ENCODE assay signal across 36 cellular contexts in the genomic region with DNA sequence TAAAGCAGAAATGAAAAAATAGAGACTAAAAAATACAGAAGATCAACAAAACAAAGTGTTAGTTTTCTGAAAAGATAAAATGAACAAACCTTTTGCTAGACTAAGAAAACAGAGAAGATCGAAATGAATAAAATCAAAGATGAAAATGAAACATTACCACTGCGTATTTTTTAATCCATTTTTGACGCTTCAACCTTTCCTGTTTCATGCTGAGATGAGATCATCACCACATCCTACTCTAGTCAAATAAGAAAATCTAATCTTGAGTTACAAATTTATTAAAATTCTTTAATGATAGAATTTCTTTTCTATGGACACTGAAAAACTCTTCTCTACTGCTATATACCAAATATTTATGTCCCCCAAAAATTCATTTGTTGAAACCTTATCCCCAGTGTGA.
"Had no signal": no experiment of that assay in that cellular context is flagged by ENCODE, and none has a peak within 500 bp of the region (broad histone marks: within the 10 kb centered on the region; RNA-seq: fewer than 3 reads in every experiment).

No MANE protein-coding gene starts in this region.

- H3K4me1 ChIP-seq: adrenal gland, body of pancreas, breast epithelium had no signal

- H3K9me3 ChIP-seq: adrenal gland, body of pancreas, breast epithelium had no signal

- H3K27ac Mint-ChIP-seq: activated B cell treated with CpG ODN at 0.5 μM for 24 hours; activated CD4-positive, alpha-beta memory T cell treated with anti-CD3 and anti-CD28 coated beads for 36 hours; activated CD4-positive, alpha-beta T cell treated with anti-CD3 and anti-CD28 coated beads, Interleukin-2, amount 10 ng/mL, durations not matched to agents 24 days and 14 days; activated naive CD4-positive, alpha-beta T cell treated with anti-CD3 and anti-CD28 coated beads for 36 hours; activated naive CD4-positive, alpha-beta T cell treated with anti-CD3 and anti-CD28 coated beads, Interleukin-2, amount 50 U/mL, for 72 hours; activated naive CD8-positive, alpha-beta T cell treated with anti-CD3 and anti-CD28 coated beads for 36 hours; activated T-cell treated with anti-CD3 and anti-CD28 coated beads, Interleukin-2, amount 50 U/mL, for 72 hours; activated T-helper 1 cell treated with anti-CD3 and anti-CD28 coated beads, Interleukin-12 subunit alpha, Interleukin-12 subunit beta, Interleukin-2, Interleukin-4 antibody, amounts not matched to agents 30 ng/mL and 10 ng/mL and 1 ng/mL, durations not matched to agents 14 hours and 24 hours and 36 hours; activated T-helper 17 cell treated with anti-CD3 and anti-CD28 coated beads, Interleukin-2, amount 50 U/mL, for 72 hours; T-helper 1 cell treated with Interleukin-12 subunit alpha and Interleukin-12 subunit beta and Interleukin-4 antibody, amounts not matched to agents 30 μg/mL and 1 μg/mL, for 36 hours; T-helper 2 cell treated with Interferon-gamma antibody and Interleukin-4, amounts not matched to agents 5 μg/mL and 100 μg/mL, for 36 hours had no signal

- H3K4me3 ChIP-seq: adrenal gland, body of pancreas, breast epithelium had no signal

- H3K4me3 Mint-ChIP-seq: activated B cell treated with CpG ODN at 0.5 μM for 24 hours; activated CD4-positive, alpha-beta memory T cell treated with anti-CD3 and anti-CD28 coated beads for 36 hours; activated CD4-positive, alpha-beta T cell treated with anti-CD3 and anti-CD28 coated beads, Interleukin-2, amount 10 ng/mL, durations not matched to agents 24 days and 14 days; activated CD8-positive, alpha-beta T cell treated with anti-CD3 and anti-CD28 coated beads for 36 hours; activated naive CD4-positive, alpha-beta T cell treated with anti-CD3 and anti-CD28 coated beads for 36 hours; activated naive CD8-positive, alpha-beta T cell treated with anti-CD3 and anti-CD28 coated beads for 36 hours; activated T-cell treated with anti-CD3 and anti-CD28 coated beads, Interleukin-2, amount 50 U/mL, for 4 hours; activated T-helper 1 cell treated with anti-CD3 and anti-CD28 coated beads, Interleukin-12 subunit alpha, Interleukin-12 subunit beta, Interleukin-2, Interleukin-4 antibody, amounts not matched to agents 30 ng/mL and 10 ng/mL and 1 ng/mL, durations not matched to agents 14 hours and 24 hours and 36 hours; activated T-helper 17 cell treated with anti-CD3 and anti-CD28 coated beads, Interleukin-2, amount 50 U/mL, for 72 hours; T-helper 1 cell treated with Interleukin-12 subunit alpha and Interleukin-12 subunit beta and Interleukin-4 antibody, amounts not matched to agents 30 μg/mL and 1 μg/mL, for 36 hours; T-helper 2 cell treated with Interferon-gamma antibody and Interleukin-4, amounts not matched to agents 5 μg/mL and 100 μg/mL, for 36 hours had no signal

- H3K36me3 ChIP-seq: adrenal gland, breast epithelium had no signal

- H3K27me3 Mint-ChIP-seq: activated B cell treated with CpG ODN at 0.5 μM for 24 hours; activated CD4-positive, alpha-beta memory T cell treated with anti-CD3 and anti-CD28 coated beads for 36 hours; activated CD4-positive, alpha-beta T cell treated with anti-CD3 and anti-CD28 coated beads, Interleukin-2, amount 10 ng/mL, durations not matched to agents 24 days and 14 days; activated CD8-positive, alpha-beta T cell treated with anti-CD3 and anti-CD28 coated beads for 36 hours; activated naive CD8-positive, alpha-beta T cell treated with anti-CD3 and anti-CD28 coated beads for 36 hours; activated T-helper 17 cell treated with anti-CD3 and anti-CD28 coated beads, Interleukin-2, amount 50 U/mL, for 72 hours had no signal

- H3K27me3 ChIP-seq: adrenal gland, body of pancreas, brain microvascular endothelial cell, breast epithelium had no signal

- H3K9me3 Mint-ChIP-seq: activated B cell treated with CpG ODN at 0.5 μM for 24 hours; activated naive CD4-positive, alpha-beta T cell treated with anti-CD3 and anti-CD28 coated beads, Interleukin-2, amount 50 U/mL, for 72 hours; activated T-cell treated with anti-CD3 and anti-CD28 coated beads, Interleukin-2, amount 50 U/mL, for 72 hours; activated T-helper 17 cell treated with anti-CD3 and anti-CD28 coated beads, Interleukin-2, amount 50 U/mL, for 72 hours had no signal

- H3K4me1 Mint-ChIP-seq: activated B cell treated with CpG ODN at 0.5 μM for 24 hours; activated CD4-positive, alpha-beta T cell treated with anti-CD3 and anti-CD28 coated beads, Interleukin-2, amount 10 ng/mL, durations not matched to agents 24 days and 14 days; activated naive CD8-positive, alpha-beta T cell treated with anti-CD3 and anti-CD28 coated beads for 36 hours; activated T-helper 17 cell treated with anti-CD3 and anti-CD28 coated beads, Interleukin-2, amount 50 U/mL, for 72 hours had no signal

- H3K27ac ChIP-seq: adrenal gland, body of pancreas, brain microvascular endothelial cell, breast epithelium, VCaP had no signal

- ATAC-seq: activated CD8-positive, alpha-beta T cell treated with anti-CD3 and anti-CD28 coated beads for 36 hours; activated naive CD4-positive, alpha-beta T cell treated with anti-CD3 and anti-CD28 coated beads, Interleukin-2, amount 50 U/mL, for 72 hours; activated T-cell treated with anti-CD3 and anti-CD28 coated beads, Interleukin-2, amount 50 U/mL, for 4 hours; activated T-cell treated with anti-CD3 and anti-CD28 coated beads, Interleukin-2, amount 50 U/mL, for 72 hours; activated T-helper 17 cell treated with anti-CD3 and anti-CD28 coated beads, Interleukin-2, amount 50 U/mL, for 72 hours; body of pancreas had no signal

- DNase-seq: activated B cell treated with CpG ODN at 0.5 μM for 24 hours; activated CD4-positive, alpha-beta memory T cell treated with anti-CD3 and anti-CD28 coated beads for 36 hours; activated CD4-positive, alpha-beta T cell treated with anti-CD3 and anti-CD28 coated beads for 4 hours; activated CD4-positive, alpha-beta T cell treated with anti-CD3 and anti-CD28 coated beads, Interleukin-2, amount 10 ng/mL, durations not matched to agents 24 days and 14 days; activated CD4-positive, alpha-beta T cell treated with anti-CD3 and anti-CD28 coated beads, Interleukin-2, amount 50 U/mL, for 1 hour; activated CD4-positive, alpha-beta T cell treated with anti-CD3 and anti-CD28 coated beads, Interleukin-2, amount 50 U/mL, for 4 hours; activated CD4-positive, CD25-positive, alpha-beta regulatory T cell treated with anti-CD3 and anti-CD28 coated beads, Interleukin-2, amount 50 U/mL, for 72 hours; activated CD8-positive, alpha-beta memory T cell treated with anti-CD3 and anti-CD28 coated beads, Interleukin-2, amount 50 U/mL, for 4 hours; activated CD8-positive, alpha-beta T cell treated with anti-CD3 and anti-CD28 coated beads for 36 hours; activated effector memory CD4-positive, alpha-beta T cell treated with anti-CD3 and anti-CD28 coated beads, Interleukin-2, amount 50 U/mL, for 16 hours; activated gamma-delta T cell treated with Interleukin-2 at 50 U/mL for 16 hours; activated naive CD4-positive, alpha-beta T cell; activated naive CD4-positive, alpha-beta T cell treated with anti-CD3 and anti-CD28 coated beads for 36 hours; activated naive CD4-positive, alpha-beta T cell treated with anti-CD3 and anti-CD28 coated beads, Interleukin-2, amount 50 U/mL, for 16 hours; activated naive CD8-positive, alpha-beta T cell treated with anti-CD3 and anti-CD28 coated beads for 36 hours; activated T-cell treated with anti-CD3 and anti-CD28 coated beads for 4 hours; activated T-cell treated with anti-CD3 and anti-CD28 coated beads, Interleukin-2, amount 50 U/mL, for 1 hour; activated T-cell treated with anti-CD3 and anti-CD28 coated beads, Interleukin-2, amount 50 U/mL, for 4 hours; activated T-cell treated with anti-CD3 and anti-CD28 coated beads, Interleukin-2, amount 50 U/mL, for 72 hours; adrenal gland; amniotic stem cell; aorta; body of pancreas; brain microvascular endothelial cell; central memory CD4-positive, alpha-beta T cell; cerebellar nuclear complex; T-helper 1 cell; T-helper 2 cell; T-helper 9 cell had no signal
